ENCODE assay signal across 10 cellular contexts in genomic region chr5:88888799-88889164, GRCh38. TPM values are rescaled to one million over a fixed set of nuclear protein-coding genes. Genes with fewer than 3 reads are reported as not detected.
A peak's percentile ranks its signal among the peaks of the same experiment; 100 is the strongest.
DNase-seq lines count a peak whose midpoint lies in the region; ATAC-seq, FAIRE-seq and TF ChIP-seq lines count a peak whose summit lies in the region.
"Had no signal": no experiment of that assay in that cellular context is flagged by ENCODE, and none has a peak within 500 bp of the region (broad histone marks: within the 10 kb centered on the region; RNA-seq: fewer than 3 reads in every experiment).

No MANE protein-coding gene starts in this region.

- FAIRE-seq in urothelium cell line (lab: Jason Lieb, UNC): no peak

- H3K27ac ChIP-seq in breast epithelium: peak overlapping the region; percentile 73 to 88
- peak overlapping the region; percentile 90 to 95 for H3K27ac ChIP-seq in ascending aorta
- H3K27ac ChIP-seq: C4-2B, SK-N-MC had no signal

- intact Hi-C loops in breast epithelium (cut with DNase I; ENCODE audit: low total_unique reads): no loop called here
- intact Hi-C loops in MCF 10A (cut with micrococcal nuclease): loop anchor here (10.0 kb wide), 1 partner anchor 1376 kb away; no protein-coding TSS in a partner anchor
- intact Hi-C loops in ascending aorta (cut with DNase I): loop anchor here (5.0 to 10.0 kb wide), 5 partner anchors 54 to 1639 kb away; partner anchors contain the start of genes CETN3 and LYSMD3

- no peaks in the 10 kb centered on the region for H3K27me3 ChIP-seq in breast epithelium
- H3K27me3 ChIP-seq in ascending aorta: no peaks in the 10 kb centered on the region

- no peak overlapping the region for H3K4me3 Mint-ChIP-seq in MCF 10A (ENCODE audit: unreplicated experiment)
- peak overlapping the region; percentile 96 for H3K4me3 Mint-ChIP-seq in memory B cell
- H3K4me3 Mint-ChIP-seq in type B pancreatic cell: peak overlapping the region; percentile 88

- H3K4me1 ChIP-seq in breast epithelium (no peaks in the 10 kb centered on the region), ascending aorta (peaks cover 0 to 3% of the 10 kb centered on the region in 2 donors)

- DNase-seq in breast epithelium (ENCODE audit: low spot score in 2 of 2): no peak
- no peak for DNase-seq in MCF 10A (ENCODE audit: unreplicated experiment)
- DNase-seq in ascending aorta (ENCODE audit: low spot score in 2 of 2): no peak
- DNase-seq in memory B cell (ENCODE audit: low spot score in 2 of 2): no peak
- DNase-seq in type B pancreatic cell (ENCODE audit: extremely low spot score, unreplicated experiment): no peak
- DNase-seq in urothelium cell line (ENCODE audit: low spot score): no peak
- no peak for DNase-seq in DMS53 (lab: John Stamatoyannopoulos, UW)

- H3K4me1 Mint-ChIP-seq in MCF 10A (ENCODE audit: insufficient read depth, unreplicated experiment) (no peaks in the 10 kb centered on the region), memory B cell (peaks cover 15% of the 10 kb centered on the region), type B pancreatic cell (ENCODE audit: unreplicated experiment) (no peaks in the 10 kb centered on the region)

- H3K27me3 Mint-ChIP-seq in MCF 10A (ENCODE audit: insufficient read depth, unreplicated experiment) (peaks cover 84% of the 10 kb centered on the region), memory B cell (no peaks in the 10 kb centered on the region), type B pancreatic cell (peaks cover 73% of the 10 kb centered on the region)

- POLR2A ChIA-PET in MCF 10A (lab: Yijun Ruan, JAX): no interaction called here

- BruUV-seq in MCF 10A (replicated peaks; lab: Mats Ljungman, UMichigan): no TSS peak

- H3K36me3 ChIP-seq in breast epithelium (no peaks in the 10 kb centered on the region), ascending aorta (no peaks in the 10 kb centered on the region)

- H3K9me3 Mint-ChIP-seq in MCF 10A (ENCODE audit: unreplicated experiment) (no peaks in the 10 kb centered on the region), memory B cell (no peaks in the 10 kb centered on the region), type B pancreatic cell (no peaks in the 10 kb centered on the region)

- no peak for TF ChIP-seq CTCF in breast epithelium (IDR thresholded peaks at IDR 0.05)
- no peak for TF ChIP-seq CTCF in MCF 10A (IDR thresholded peaks at IDR 0.05; ENCODE audit: unreplicated experiment)
- no peak for TF ChIP-seq CTCF in ascending aorta (IDR thresholded peaks at IDR 0.05)
- TF ChIP-seq CTCF in type B pancreatic cell (conservative IDR thresholded peaks at IDR 0.05): no peak

- ATAC-seq in memory B cell (ENCODE audit: low read depth) (peak; percentile 24), HG03571 (IDR thresholded peaks at IDR 0.05; ENCODE audit: unreplicated experiment) (no peak)

- H3K27ac Mint-ChIP-seq in MCF 10A (ENCODE audit: low read depth, unreplicated experiment) (no peak overlapping the region), memory B cell (peak overlapping the region; percentile 95), type B pancreatic cell (no peak overlapping the region)

- H3K9me3 ChIP-seq in breast epithelium (no peaks in the 10 kb centered on the region), ascending aorta (no peaks in the 10 kb centered on the region)

- CTCF ChIA-PET in MCF 10A (lab: Yijun Ruan, JAX): no interaction called here

- no peak for TF ChIP-seq POLR2A in breast epithelium (IDR thresholded peaks at IDR 0.05)

- H3K4me3 ChIP-seq in breast epithelium (peak overlapping the region; percentile 58 to 72 (median 60)), ascending aorta (peak overlapping the region; percentile 72 to 83)
- H3K4me3 ChIP-seq: SK-N-MC had no signal

- no peaks in the 10 kb centered on the region for H3K36me3 Mint-ChIP-seq in MCF 10A (ENCODE audit: insufficient read depth, unreplicated experiment)
- no peaks in the 10 kb centered on the region for H3K36me3 Mint-ChIP-seq in memory B cell
- no peaks in the 10 kb centered on the region for H3K36me3 Mint-ChIP-seq in type B pancreatic cell

RNA-seq across cellular contexts. Expression of gene MEF2C, which starts 5.8 kb away (rescaled TPM):
- total RNA-seq in breast epithelium (10 to 100 TPM; 27.4 to 41.8 (median 32.1) TPM), MCF 10A (2022) (0.05 and 0.07 TPM in 2 replicates), ascending aorta (138 TPM), type B pancreatic cell (ENCODE audit: low replicate concordance) (3.5 and 12.0 TPM in 2 replicates)
